In genomic region chr2:71129891-71130324, GRCh38 we compare ENCODE assay signal across 1 cellular context.
A peak's percentile ranks its signal among the peaks of the same experiment; 100 is the strongest.
TF ChIP-seq lines count a peak whose summit lies in the region.

Gene MCEE (minus strand): TSS chr2:71130229. CDS start chr2:71130219, 10 bp downstream.

TF ChIP-seq in H1, 55 proteins besides CTCF, POLR2A, EP300 and RAD21 (continued from another document):
- TF ChIP-seq CHD7 (IDR thresholded peaks at IDR 0.05; ENCODE audit: insufficient replicate concordance, low read length) (no peak), FOSL1 (IDR thresholded peaks at IDR 0.05; ENCODE audit: insufficient read depth, low read depth, low read length) (no peak), SIN3A (conservative IDR thresholded peaks at IDR 0.05 in 1 of 2, IDR thresholded peaks at IDR 0.05 in 1 of 2; ENCODE audit: low read depth in 1 of 2, low read length in 2 of 2) (peak in 1 of 2 experiments; percentile 52; a peak in 1 of 4 replicates), TCF12 (IDR thresholded peaks at IDR 0.05; ENCODE audit: low read depth, low read length) (no peak), RXRA (IDR thresholded peaks at IDR 0.05; ENCODE audit: insufficient read depth, low read depth, low read length) (no peak), SAP30 (IDR thresholded peaks at IDR 0.05; ENCODE audit: insufficient read depth, insufficient replicate concordance, low read length) (peak; percentile 54), HDAC2 (IDR thresholded peaks at IDR 0.05; ENCODE audit: borderline replicate concordance in 1 of 2, low read depth in 2 of 2, low read length in 2 of 2) (no peak), E2F6 (IDR thresholded peaks at IDR 0.05) (no peak), TBP (IDR thresholded peaks at IDR 0.05; ENCODE audit: low read depth, low read length) (no peak), CBX8 (IDR thresholded peaks at IDR 0.05; ENCODE audit: borderline replicate concordance, low read depth, low read length) (no peak), EGR1 (IDR thresholded peaks at IDR 0.05; ENCODE audit: borderline replicate concordance, low read depth, low read length) (no peak; the same call in 1 of the 2 replicates), CTBP2 (IDR thresholded peaks at IDR 0.05; ENCODE audit: borderline replicate concordance, insufficient read depth, insufficient read length, low read length) (no peak), CEBPB (IDR thresholded peaks at IDR 0.05; ENCODE audit: low read depth, low read length) (no peak), MAX (IDR thresholded peaks at IDR 0.05) (peak; percentile 38), CREB1 (IDR thresholded peaks at IDR 0.05) (peak; percentile 34; the same call in 1 of the 2 replicates), JUN (IDR thresholded peaks at IDR 0.05; ENCODE audit: low read depth, low read length) (no peak), SP4 (IDR thresholded peaks at IDR 0.05; ENCODE audit: low read length) (no peak), POU5F1 (IDR thresholded peaks at IDR 0.05; ENCODE audit: low read depth, low read length) (no peak), ATF2 (IDR thresholded peaks at IDR 0.05; ENCODE audit: low read length) (no peak), MAFK (IDR thresholded peaks at IDR 0.05; ENCODE audit: low read depth, low read length) (no peak), CHD1 (IDR thresholded peaks at IDR 0.05; ENCODE audit: low read depth, low read length) (no peak), YY1 (IDR thresholded peaks at IDR 0.05; ENCODE audit: low read depth, low read length) (peak; percentile 95), SP1 (IDR thresholded peaks at IDR 0.05; ENCODE audit: low read depth, low read length) (no peak), SIRT6 (IDR thresholded peaks at IDR 0.05; ENCODE audit: low read length) (no peak), KDM1A (IDR thresholded peaks at IDR 0.05; ENCODE audit: borderline replicate concordance, low read length) (no peak), BRCA1 (IDR thresholded peaks at IDR 0.05; ENCODE audit: low read depth, low read length) (no peak), JUND (IDR thresholded peaks at IDR 0.05; ENCODE audit: low read length) (no peak), SUZ12 (IDR thresholded peaks at IDR 0.05; ENCODE audit: low read length) (no peak), NRF1 (IDR thresholded peaks at IDR 0.05; ENCODE audit: low read depth, low read length) (no peak), KDM5A (IDR thresholded peaks at IDR 0.05; ENCODE audit: low read length) (no peak; the same call in 1 of the 2 replicates), SRF (IDR thresholded peaks at IDR 0.05; ENCODE audit: low read depth, low read length) (no peak), CBX5 (IDR thresholded peaks at IDR 0.05; ENCODE audit: low read depth, low read length) (no peak), GABPA (IDR thresholded peaks at IDR 0.05; ENCODE audit: borderline replicate concordance, insufficient read depth, low read length) (no peak), KDM4A (IDR thresholded peaks at IDR 0.05; ENCODE audit: low read depth, low read length, severe bottlenecking) (peak; percentile 91), TAF7 (optimal IDR thresholded peaks at IDR 0.05; ENCODE audit: borderline replicate concordance, low read depth, low read length) (no peak), RFX5 (IDR thresholded peaks at IDR 0.05; ENCODE audit: borderline replicate concordance, low read depth, low read length) (no peak), GTF2F1 (IDR thresholded peaks at IDR 0.05; ENCODE audit: borderline replicate concordance, low read depth, low read length) (peak; percentile 30; the same call in 1 of the 2 replicates), POLR2AphosphoS5 (IDR thresholded peaks at IDR 0.05; ENCODE audit: low read depth, low read length) (no peak; the same call in 1 of the 2 replicates), ASH2L (IDR thresholded peaks at IDR 0.05; ENCODE audit: low read length) (peak; percentile 85), RNF2 (IDR thresholded peaks at IDR 0.05; ENCODE audit: borderline replicate concordance, low read depth, low read length, missing control alignments, poor library complexity, severe bottlenecking) (no peak), CHD2 (IDR thresholded peaks at IDR 0.05; ENCODE audit: low read length) (no peak), SIX5 (IDR thresholded peaks at IDR 0.05; ENCODE audit: low read depth, low read length) (no peak), TAF1 (IDR thresholded peaks at IDR 0.05; ENCODE audit: low read depth, low read length) (no peak), USF2 (IDR thresholded peaks at IDR 0.05; ENCODE audit: low read length) (no peak), EZH2 (IDR thresholded peaks at IDR 0.05; ENCODE audit: low read depth, low read length, severe bottlenecking) (no peak), ATF3 (IDR thresholded peaks at IDR 0.05; ENCODE audit: insufficient read depth, low read depth, low read length) (no peak), RBBP5 (IDR thresholded peaks at IDR 0.05; ENCODE audit: borderline replicate concordance, low read depth, low read length) (peak; percentile 62; the same call in 1 of the 2 replicates), TEAD4 (IDR thresholded peaks at IDR 0.05; ENCODE audit: low read depth, low read length) (0 out of 2 replicates have a peak, but pooled peaks have one; percentile 15), ZNF274 (IDR thresholded peaks at IDR 0.05; ENCODE audit: borderline replicate concordance, extremely low read depth, low read length) (no peak)
